Comparison of ENCODE assay signal across 2 cellular contexts in the genomic region with DNA sequence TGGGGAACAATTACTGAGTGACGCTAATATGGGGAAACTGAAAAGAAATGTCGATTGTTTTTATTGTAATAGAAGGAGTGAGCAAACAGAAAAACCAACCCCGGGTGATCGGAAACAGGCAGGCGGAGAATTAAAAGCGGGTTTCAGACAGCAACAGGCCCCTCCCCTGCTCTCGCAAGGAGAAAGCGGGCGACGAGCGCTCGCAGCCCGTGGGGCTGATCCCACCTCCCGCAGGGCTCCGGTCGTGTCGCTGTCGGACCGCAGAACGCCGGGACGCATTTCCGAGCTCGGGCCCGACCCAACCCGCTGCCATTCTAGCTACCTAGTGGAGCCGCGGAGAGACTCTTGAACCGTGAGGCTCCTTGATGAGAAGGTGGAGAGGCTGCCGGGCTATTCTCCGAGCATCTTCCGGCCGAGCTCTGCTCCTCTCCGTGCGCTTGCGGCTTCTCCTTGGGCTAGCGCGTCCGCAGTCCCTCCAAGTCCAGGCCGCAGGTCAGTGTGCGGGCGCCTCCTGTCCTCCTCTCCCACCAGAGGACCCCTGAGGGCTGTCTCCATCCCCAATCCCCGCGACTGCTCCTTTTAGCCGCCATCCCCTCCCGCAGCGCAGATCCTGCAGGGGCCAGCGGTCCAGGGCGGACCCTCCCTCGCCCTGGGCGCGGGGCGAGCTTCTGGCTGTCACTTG.
A peak's percentile ranks its signal among the peaks of the same experiment; 100 is the strongest.
TF ChIP-seq lines count a peak whose summit lies in the region.

No MANE protein-coding gene starts in this region.

TF ChIP-seq in GM23338, 12 proteins besides CTCF, POLR2A, EP300 and RAD21:
- TF ChIP-seq EZH2 (IDR thresholded peaks at IDR 0.05; ENCODE audit: low read depth, unreplicated experiment) (peak; percentile 96), EZH2phosphoT487 (IDR thresholded peaks at IDR 0.05; ENCODE audit: unreplicated experiment) (peak; percentile 97), JUNB (IDR thresholded peaks at IDR 0.05; ENCODE audit: unreplicated experiment) (no peak)

TF ChIP-seq in H1, 55 proteins besides CTCF, POLR2A, EP300 and RAD21:
- TF ChIP-seq, protein P1, sequence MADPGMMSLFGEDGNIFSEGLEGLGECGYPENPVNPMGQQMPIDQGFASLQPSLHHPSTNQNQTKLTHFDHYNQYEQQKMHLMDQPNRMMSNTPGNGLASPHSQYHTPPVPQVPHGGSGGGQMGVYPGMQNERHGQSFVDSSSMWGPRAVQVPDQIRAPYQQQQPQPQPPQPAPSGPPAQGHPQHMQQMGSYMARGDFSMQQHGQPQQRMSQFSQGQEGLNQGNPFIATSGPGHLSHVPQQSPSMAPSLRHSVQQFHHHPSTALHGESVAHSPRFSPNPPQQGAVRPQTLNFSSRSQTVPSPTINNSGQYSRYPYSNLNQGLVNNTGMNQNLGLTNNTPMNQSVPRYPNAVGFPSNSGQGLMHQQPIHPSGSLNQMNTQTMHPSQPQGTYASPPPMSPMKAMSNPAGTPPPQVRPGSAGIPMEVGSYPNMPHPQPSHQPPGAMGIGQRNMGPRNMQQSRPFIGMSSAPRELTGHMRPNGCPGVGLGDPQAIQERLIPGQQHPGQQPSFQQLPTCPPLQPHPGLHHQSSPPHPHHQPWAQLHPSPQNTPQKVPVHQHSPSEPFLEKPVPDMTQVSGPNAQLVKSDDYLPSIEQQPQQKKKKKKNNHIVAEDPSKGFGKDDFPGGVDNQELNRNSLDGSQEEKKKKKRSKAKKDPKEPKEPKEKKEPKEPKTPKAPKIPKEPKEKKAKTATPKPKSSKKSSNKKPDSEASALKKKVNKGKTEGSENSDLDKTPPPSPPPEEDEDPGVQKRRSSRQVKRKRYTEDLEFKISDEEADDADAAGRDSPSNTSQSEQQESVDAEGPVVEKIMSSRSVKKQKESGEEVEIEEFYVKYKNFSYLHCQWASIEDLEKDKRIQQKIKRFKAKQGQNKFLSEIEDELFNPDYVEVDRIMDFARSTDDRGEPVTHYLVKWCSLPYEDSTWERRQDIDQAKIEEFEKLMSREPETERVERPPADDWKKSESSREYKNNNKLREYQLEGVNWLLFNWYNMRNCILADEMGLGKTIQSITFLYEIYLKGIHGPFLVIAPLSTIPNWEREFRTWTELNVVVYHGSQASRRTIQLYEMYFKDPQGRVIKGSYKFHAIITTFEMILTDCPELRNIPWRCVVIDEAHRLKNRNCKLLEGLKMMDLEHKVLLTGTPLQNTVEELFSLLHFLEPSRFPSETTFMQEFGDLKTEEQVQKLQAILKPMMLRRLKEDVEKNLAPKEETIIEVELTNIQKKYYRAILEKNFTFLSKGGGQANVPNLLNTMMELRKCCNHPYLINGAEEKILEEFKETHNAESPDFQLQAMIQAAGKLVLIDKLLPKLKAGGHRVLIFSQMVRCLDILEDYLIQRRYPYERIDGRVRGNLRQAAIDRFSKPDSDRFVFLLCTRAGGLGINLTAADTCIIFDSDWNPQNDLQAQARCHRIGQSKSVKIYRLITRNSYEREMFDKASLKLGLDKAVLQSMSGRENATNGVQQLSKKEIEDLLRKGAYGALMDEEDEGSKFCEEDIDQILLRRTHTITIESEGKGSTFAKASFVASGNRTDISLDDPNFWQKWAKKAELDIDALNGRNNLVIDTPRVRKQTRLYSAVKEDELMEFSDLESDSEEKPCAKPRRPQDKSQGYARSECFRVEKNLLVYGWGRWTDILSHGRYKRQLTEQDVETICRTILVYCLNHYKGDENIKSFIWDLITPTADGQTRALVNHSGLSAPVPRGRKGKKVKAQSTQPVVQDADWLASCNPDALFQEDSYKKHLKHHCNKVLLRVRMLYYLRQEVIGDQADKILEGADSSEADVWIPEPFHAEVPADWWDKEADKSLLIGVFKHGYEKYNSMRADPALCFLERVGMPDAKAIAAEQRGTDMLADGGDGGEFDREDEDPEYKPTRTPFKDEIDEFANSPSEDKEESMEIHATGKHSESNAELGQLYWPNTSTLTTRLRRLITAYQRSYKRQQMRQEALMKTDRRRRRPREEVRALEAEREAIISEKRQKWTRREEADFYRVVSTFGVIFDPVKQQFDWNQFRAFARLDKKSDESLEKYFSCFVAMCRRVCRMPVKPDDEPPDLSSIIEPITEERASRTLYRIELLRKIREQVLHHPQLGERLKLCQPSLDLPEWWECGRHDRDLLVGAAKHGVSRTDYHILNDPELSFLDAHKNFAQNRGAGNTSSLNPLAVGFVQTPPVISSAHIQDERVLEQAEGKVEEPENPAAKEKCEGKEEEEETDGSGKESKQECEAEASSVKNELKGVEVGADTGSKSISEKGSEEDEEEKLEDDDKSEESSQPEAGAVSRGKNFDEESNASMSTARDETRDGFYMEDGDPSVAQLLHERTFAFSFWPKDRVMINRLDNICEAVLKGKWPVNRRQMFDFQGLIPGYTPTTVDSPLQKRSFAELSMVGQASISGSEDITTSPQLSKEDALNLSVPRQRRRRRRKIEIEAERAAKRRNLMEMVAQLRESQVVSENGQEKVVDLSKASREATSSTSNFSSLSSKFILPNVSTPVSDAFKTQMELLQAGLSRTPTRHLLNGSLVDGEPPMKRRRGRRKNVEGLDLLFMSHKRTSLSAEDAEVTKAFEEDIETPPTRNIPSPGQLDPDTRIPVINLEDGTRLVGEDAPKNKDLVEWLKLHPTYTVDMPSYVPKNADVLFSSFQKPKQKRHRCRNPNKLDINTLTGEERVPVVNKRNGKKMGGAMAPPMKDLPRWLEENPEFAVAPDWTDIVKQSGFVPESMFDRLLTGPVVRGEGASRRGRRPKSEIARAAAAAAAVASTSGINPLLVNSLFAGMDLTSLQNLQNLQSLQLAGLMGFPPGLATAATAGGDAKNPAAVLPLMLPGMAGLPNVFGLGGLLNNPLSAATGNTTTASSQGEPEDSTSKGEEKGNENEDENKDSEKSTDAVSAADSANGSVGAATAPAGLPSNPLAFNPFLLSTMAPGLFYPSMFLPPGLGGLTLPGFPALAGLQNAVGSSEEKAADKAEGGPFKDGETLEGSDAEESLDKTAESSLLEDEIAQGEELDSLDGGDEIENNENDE (IDR thresholded peaks at IDR 0.05; ENCODE audit: insufficient replicate concordance, low read length), result no peak
- TF ChIP-seq NANOG (IDR thresholded peaks at IDR 0.05; ENCODE audit: insufficient read depth, low read depth, low read length, poor library complexity, severe bottlenecking) (no peak), CTBP2 (IDR thresholded peaks at IDR 0.05; ENCODE audit: borderline replicate concordance, insufficient read depth, insufficient read length, low read length) (peak; percentile 42), CBX8 (IDR thresholded peaks at IDR 0.05; ENCODE audit: borderline replicate concordance, low read depth, low read length) (0 out of 2 replicates have a peak, but pooled peaks have one; percentile 13), RNF2 (IDR thresholded peaks at IDR 0.05; ENCODE audit: borderline replicate concordance, low read depth, low read length, missing control alignments, poor library complexity, severe bottlenecking) (peak; percentile 54), TBP (IDR thresholded peaks at IDR 0.05; ENCODE audit: low read depth, low read length) (no peak), RXRA (IDR thresholded peaks at IDR 0.05; ENCODE audit: insufficient read depth, low read depth, low read length) (no peak), CEBPB (IDR thresholded peaks at IDR 0.05; ENCODE audit: low read depth, low read length) (no peak), TEAD4 (IDR thresholded peaks at IDR 0.05; ENCODE audit: low read depth, low read length) (no peak), SUZ12 (IDR thresholded peaks at IDR 0.05; ENCODE audit: low read length) (peak; percentile 87), EZH2 (IDR thresholded peaks at IDR 0.05; ENCODE audit: low read depth, low read length, severe bottlenecking) (peak; percentile 89), SRF (IDR thresholded peaks at IDR 0.05; ENCODE audit: low read depth, low read length) (no peak), CHD1 (IDR thresholded peaks at IDR 0.05; ENCODE audit: low read depth, low read length) (no peak), GABPA (IDR thresholded peaks at IDR 0.05; ENCODE audit: borderline replicate concordance, insufficient read depth, low read length) (no peak), TAF1 (IDR thresholded peaks at IDR 0.05; ENCODE audit: low read depth, low read length) (no peak), KDM4A (IDR thresholded peaks at IDR 0.05; ENCODE audit: low read depth, low read length, severe bottlenecking) (peak; percentile 30), JUND (IDR thresholded peaks at IDR 0.05; ENCODE audit: low read length) (no peak), RBBP5 (IDR thresholded peaks at IDR 0.05; ENCODE audit: borderline replicate concordance, low read depth, low read length) (no peak), EGR1 (IDR thresholded peaks at IDR 0.05; ENCODE audit: borderline replicate concordance, low read depth, low read length) (0 out of 2 replicates have a peak, but pooled peaks have one; percentile 8)
- TF ChIP-seq, protein P2, sequence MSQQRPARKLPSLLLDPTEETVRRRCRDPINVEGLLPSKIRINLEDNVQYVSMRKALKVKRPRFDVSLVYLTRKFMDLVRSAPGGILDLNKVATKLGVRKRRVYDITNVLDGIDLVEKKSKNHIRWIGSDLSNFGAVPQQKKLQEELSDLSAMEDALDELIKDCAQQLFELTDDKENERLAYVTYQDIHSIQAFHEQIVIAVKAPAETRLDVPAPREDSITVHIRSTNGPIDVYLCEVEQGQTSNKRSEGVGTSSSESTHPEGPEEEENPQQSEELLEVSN (IDR thresholded peaks at IDR 0.05), result no peak
TF ChIP-seq in H1: peak in this region for 7.
